1 cellular context compared by ENCODE assay signal in genomic region chr7:79984210-79984609, GRCh38.
TF ChIP-seq lines count a peak whose summit lies in the region.

No MANE protein-coding gene starts in this region.

TF ChIP-seq in SK-N-SH, 30 proteins besides CTCF, POLR2A, EP300 and RAD21:
- TF ChIP-seq YY1 (IDR thresholded peaks at IDR 0.05; ENCODE audit: low read depth) (no peak), JUND (IDR thresholded peaks at IDR 0.05) (peak; percentile 48; the same call in 1 of the 2 replicates), ELF1 (IDR thresholded peaks at IDR 0.05) (no peak), TEAD4 (IDR thresholded peaks at IDR 0.05; ENCODE audit: borderline replicate concordance, insufficient read depth) (peak; percentile 46; the same call in 1 of the 2 replicates), TAF1 (IDR thresholded peaks at IDR 0.05; ENCODE audit: borderline replicate concordance, low read depth, low read length) (no peak), POLR2AphosphoS5 (IDR thresholded peaks at IDR 0.05; ENCODE audit: low read depth, low read length) (no peak), NFIC (IDR thresholded peaks at IDR 0.05; ENCODE audit: borderline replicate concordance) (no peak), REST (IDR thresholded peaks at IDR 0.05; ENCODE audit: low read depth, low read length) (no peak), RXRA (IDR thresholded peaks at IDR 0.05; ENCODE audit: borderline replicate concordance, low read depth) (0 out of 2 replicates have a peak, but pooled peaks have one; percentile 8), IRF3 (IDR thresholded peaks at IDR 0.05; ENCODE audit: low read depth, low read length) (no peak), SMC3 (IDR thresholded peaks at IDR 0.05; ENCODE audit: low read depth, low read length) (no peak), PBX3 (IDR thresholded peaks at IDR 0.05) (peak; percentile 0; the same call in 1 of the 2 replicates), MEF2A (IDR thresholded peaks at IDR 0.05; ENCODE audit: borderline replicate concordance, low read depth) (no peak), FOXM1 (IDR thresholded peaks at IDR 0.05; ENCODE audit: low read depth) (no peak), GATA2 (CRISPR knock-in tag; IDR thresholded peaks at IDR 0.05) (no peak), GABPA (IDR thresholded peaks at IDR 0.05; ENCODE audit: low read depth) (no peak), RCOR1 (IDR thresholded peaks at IDR 0.05; ENCODE audit: low read length) (no peak), RFX5 (IDR thresholded peaks at IDR 0.05; ENCODE audit: low read length) (no peak), SIN3A (IDR thresholded peaks at IDR 0.05; ENCODE audit: borderline replicate concordance, low read depth, low read length) (no peak), TCF12 (IDR thresholded peaks at IDR 0.05) (peak; percentile 16; the same call in 1 of the 2 replicates), MXI1 (IDR thresholded peaks at IDR 0.05; ENCODE audit: low read depth, low read length) (no peak), NRF1 (IDR thresholded peaks at IDR 0.05; ENCODE audit: low read depth, low read length) (no peak), CHD2 (IDR thresholded peaks at IDR 0.05; ENCODE audit: low read length, partially characterized antibody) (no peak), FOSL2 (IDR thresholded peaks at IDR 0.05; ENCODE audit: borderline replicate concordance, low read depth) (peak; percentile 52; the same call in 1 of the 2 replicates), FOXJ3 (CRISPR knock-in tag; IDR thresholded peaks at IDR 0.05) (no peak), EZH2phosphoT487 (IDR thresholded peaks at IDR 0.05; ENCODE audit: borderline replicate concordance, low read depth) (no peak)
- TF ChIP-seq, protein P1, sequence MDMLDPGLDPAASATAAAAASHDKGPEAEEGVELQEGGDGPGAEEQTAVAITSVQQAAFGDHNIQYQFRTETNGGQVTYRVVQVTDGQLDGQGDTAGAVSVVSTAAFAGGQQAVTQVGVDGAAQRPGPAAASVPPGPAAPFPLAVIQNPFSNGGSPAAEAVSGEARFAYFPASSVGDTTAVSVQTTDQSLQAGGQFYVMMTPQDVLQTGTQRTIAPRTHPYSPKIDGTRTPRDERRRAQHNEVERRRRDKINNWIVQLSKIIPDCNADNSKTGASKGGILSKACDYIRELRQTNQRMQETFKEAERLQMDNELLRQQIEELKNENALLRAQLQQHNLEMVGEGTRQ (IDR thresholded peaks at IDR 0.05; ENCODE audit: borderline replicate concordance, low read depth, low read length), result no peak
- TF ChIP-seq, protein P2, sequence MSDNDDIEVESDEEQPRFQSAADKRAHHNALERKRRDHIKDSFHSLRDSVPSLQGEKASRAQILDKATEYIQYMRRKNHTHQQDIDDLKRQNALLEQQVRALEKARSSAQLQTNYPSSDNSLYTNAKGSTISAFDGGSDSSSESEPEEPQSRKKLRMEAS (IDR thresholded peaks at IDR 0.05; ENCODE audit: low read depth), result no peak
- TF ChIP-seq, protein P3, sequence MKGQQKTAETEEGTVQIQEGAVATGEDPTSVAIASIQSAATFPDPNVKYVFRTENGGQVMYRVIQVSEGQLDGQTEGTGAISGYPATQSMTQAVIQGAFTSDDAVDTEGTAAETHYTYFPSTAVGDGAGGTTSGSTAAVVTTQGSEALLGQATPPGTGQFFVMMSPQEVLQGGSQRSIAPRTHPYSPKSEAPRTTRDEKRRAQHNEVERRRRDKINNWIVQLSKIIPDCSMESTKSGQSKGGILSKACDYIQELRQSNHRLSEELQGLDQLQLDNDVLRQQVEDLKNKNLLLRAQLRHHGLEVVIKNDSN (IDR thresholded peaks at IDR 0.05; ENCODE audit: borderline replicate concordance, low read depth), result no peak
- TF ChIP-seq, protein P4, sequence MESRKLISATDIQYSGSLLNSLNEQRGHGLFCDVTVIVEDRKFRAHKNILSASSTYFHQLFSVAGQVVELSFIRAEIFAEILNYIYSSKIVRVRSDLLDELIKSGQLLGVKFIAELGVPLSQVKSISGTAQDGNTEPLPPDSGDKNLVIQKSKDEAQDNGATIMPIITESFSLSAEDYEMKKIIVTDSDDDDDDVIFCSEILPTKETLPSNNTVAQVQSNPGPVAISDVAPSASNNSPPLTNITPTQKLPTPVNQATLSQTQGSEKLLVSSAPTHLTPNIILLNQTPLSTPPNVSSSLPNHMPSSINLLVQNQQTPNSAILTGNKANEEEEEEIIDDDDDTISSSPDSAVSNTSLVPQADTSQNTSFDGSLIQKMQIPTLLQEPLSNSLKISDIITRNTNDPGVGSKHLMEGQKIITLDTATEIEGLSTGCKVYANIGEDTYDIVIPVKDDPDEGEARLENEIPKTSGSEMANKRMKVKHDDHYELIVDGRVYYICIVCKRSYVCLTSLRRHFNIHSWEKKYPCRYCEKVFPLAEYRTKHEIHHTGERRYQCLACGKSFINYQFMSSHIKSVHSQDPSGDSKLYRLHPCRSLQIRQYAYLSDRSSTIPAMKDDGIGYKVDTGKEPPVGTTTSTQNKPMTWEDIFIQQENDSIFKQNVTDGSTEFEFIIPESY (IDR thresholded peaks at IDR 0.05; ENCODE audit: borderline replicate concordance, low read depth), result no peak
